In the genomic region with DNA sequence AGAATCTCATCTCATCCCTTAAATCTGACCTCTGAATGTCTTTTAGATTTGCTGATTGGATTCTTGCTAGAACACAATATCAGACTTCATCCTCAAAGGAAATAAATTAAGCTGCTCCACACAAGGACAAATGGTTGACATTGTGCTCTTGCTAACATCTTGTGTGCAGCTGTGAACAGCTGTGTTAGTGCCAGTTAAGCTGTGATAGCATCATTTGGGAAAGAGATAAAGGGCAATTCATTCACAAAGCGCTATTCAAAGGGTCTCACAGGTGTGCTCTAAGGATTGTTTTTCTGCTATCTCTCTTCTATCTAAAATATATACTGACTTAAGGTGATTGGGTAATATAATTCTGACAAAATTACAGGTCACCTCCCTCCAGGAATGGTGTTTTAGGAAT, we compare ENCODE assay signal across 25 cellular contexts.
"Had no signal": no experiment of that assay in that cellular context is flagged by ENCODE, and none has a peak within 500 bp of the region (broad histone marks: within the 10 kb centered on the region; RNA-seq: fewer than 3 reads in every experiment).

No MANE protein-coding gene starts in this region.

- H3K4me1 ChIP-seq: parathyroid adenoma, right atrium auricular region, right lobe of liver, stomach, testis, thyroid gland had no signal

- DNase-seq: islet precursor cell; left ventricle myocardium inferior; mucosa of descending colon; naive thymus-derived CD4-positive, alpha-beta T cell; occipital lobe; right lobe of liver; stimulated activated CD4-positive, alpha-beta T cell treated with anti-CD3 and anti-CD28 coated beads, Interleukin-12 subunit alpha, Interleukin-12 subunit beta, amount 100 ng/mL, for 4 hours; stimulated activated CD4-positive, alpha-beta T cell treated with anti-CD3 and anti-CD28 coated beads, Interleukin-15, amount 100 ng/mL, for 24 hours; stimulated activated CD4-positive, alpha-beta T cell treated with anti-CD3 and anti-CD28 coated beads, Interleukin-2, amount 100 ng/mL, for 24 hours; stimulated activated CD4-positive, alpha-beta T cell treated with anti-CD3 and anti-CD28 coated beads, Interleukin-4, amount 100 ng/mL, for 1 hour; stimulated activated naive B cell treated with anti-CD40 and anti-IgM and Interleukin-4, amounts not matched to agents 10 μg/mL and 1 μg/mL and 100 μg/mL, for 72 hours; stimulated activated naive CD8-positive, alpha-beta T cell treated with anti-CD3 and anti-CD28 coated beads, Interleukin-15, Interleukin-2, amounts not matched to agents 100 U/mL and 50 U/mL, for 24 hours; stomach; testis; thyroid gland; transverse colon; upper lobe of left lung had no signal

- H3K27me3 ChIP-seq: hepatocyte, neutrophil, right atrium auricular region, right lobe of liver, stomach, testis, thyroid gland, transverse colon, upper lobe of left lung, vagina had no signal

- H3K79me2 ChIP-seq: hepatocyte, parathyroid adenoma had no signal

- H3K9me3 ChIP-seq: neutrophil, right lobe of liver, testis, thyroid gland, vagina had no signal

- H3K9ac ChIP-seq: parathyroid adenoma had no signal

- H3K27ac ChIP-seq: hepatocyte, left ventricle myocardium inferior, neutrophil, parathyroid adenoma, right atrium auricular region, right lobe of liver, skin epidermis, stomach, testis, thyroid gland, transverse colon, upper lobe of left lung, vagina had no signal

- H3K4me3 ChIP-seq: hepatocyte, left ventricle myocardium inferior, lung, mucosa of descending colon, right atrium auricular region, right lobe of liver, skin epidermis, stomach, testis, thyroid gland, transverse colon, upper lobe of left lung, vagina had no signal

- H3K4me2 ChIP-seq: hepatocyte had no signal

- H3K36me3 ChIP-seq: left ventricle myocardium inferior, neutrophil, right atrium auricular region, right lobe of liver, thyroid gland, transverse colon, upper lobe of left lung had no signal

- ATAC-seq: mucosa of descending colon; naive thymus-derived CD4-positive, alpha-beta T cell; natural killer cell treated with Interleukin-12 subunit alpha and Interleukin-12 subunit beta and Interleukin-15 and Interleukin-18, amount 100 ng/mL, for 72 hours; stimulated activated naive B cell treated with anti-CD40 and anti-IgM and Interleukin-4, amounts not matched to agents 10 μg/mL and 1 μg/mL and 100 μg/mL, for 72 hours; stimulated activated naive CD8-positive, alpha-beta T cell treated with anti-CD3 and anti-CD28 coated beads, Interleukin-15, Interleukin-2, amounts not matched to agents 100 U/mL and 50 U/mL, for 24 hours had no signal
